22 cellular contexts compared by ENCODE assay signal in the genomic region with DNA sequence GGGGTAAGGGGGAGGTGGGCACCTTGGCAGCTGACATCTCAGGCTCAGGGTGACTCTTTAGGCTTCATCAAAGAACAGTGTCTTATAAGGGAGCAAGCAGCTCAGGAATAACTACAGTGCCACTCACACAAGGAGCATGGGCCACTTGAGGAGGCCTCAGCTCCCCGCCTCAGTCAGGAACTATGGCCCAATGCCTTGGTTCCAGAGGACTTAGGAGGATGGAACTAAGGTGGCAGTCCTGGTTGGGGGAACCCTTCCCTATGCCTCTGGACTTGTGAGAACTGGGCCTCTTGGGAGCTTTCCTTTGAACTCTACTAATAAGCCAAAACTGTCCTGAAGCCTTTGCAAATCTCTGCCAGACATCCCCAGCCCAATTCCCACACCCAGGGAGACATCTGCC.
DNase-seq lines count a peak whose midpoint lies in the region; ATAC-seq and TF ChIP-seq lines count a peak whose summit lies in the region.
"Had no signal": no experiment of that assay in that cellular context is flagged by ENCODE, and none has a peak within 500 bp of the region (broad histone marks: within the 10 kb centered on the region; RNA-seq: fewer than 3 reads in every experiment).

No MANE protein-coding gene starts in this region.

- no peaks in the 10 kb centered on the region; the same call in 1 of the 2 replicates for H3K9me3 ChIP-seq in IMR-90 (ENCODE audit: control insufficient read depth, insufficient read depth, low read length)
- H3K9me3 ChIP-seq in esophagus muscularis mucosa = no peaks in the 10 kb centered on the region
- no peaks in the 10 kb centered on the region for H3K9me3 ChIP-seq in muscle layer of colon (ENCODE audit: low read length)
- H3K9me3 ChIP-seq in thyroid gland = no peaks in the 10 kb centered on the region

- H3K79me1 ChIP-seq in IMR-90 (ENCODE audit: low read depth in 1 of 2, low read length in 2 of 2) = no peaks in the 10 kb centered on the region

- no peak for DNase-seq in IMR-90
- peak; percentile 12 for DNase-seq in esophagus muscularis mucosa (ENCODE audit: extremely low spot score)
- DNase-seq in thyroid gland = peak; percentile 17 to 45
- no peak for DNase-seq in NK-92 treated with Interleukin-12 subunit alpha and Interleukin-12 subunit beta, amount 100 ng/mL, for 24 hours (lab: John Stamatoyannopoulos, UW)
- DNase-seq in foreskin keratinocyte = no peak
- DNase-seq in HCEC 1CT = no peak
- DNase-seq: activated CD4-positive, alpha-beta memory T cell treated with anti-CD3 and anti-CD28 coated beads for 36 hours; activated effector memory CD4-positive, alpha-beta T cell treated with Interleukin-2 at 50 U/mL for 16 hours; activated naive CD8-positive, alpha-beta T cell treated with anti-CD3 and anti-CD28 coated beads, Interleukin-2, amount 10 ng/mL, durations not matched to agents 7 days and 5 days; CD8-positive, alpha-beta T cell; effector CD8-positive, alpha-beta T cell; hippocampal formation; immature natural killer cell; NCI-H1105 treated with DMSO at 0.1 percent for 48 hours; NCI-H2029 treated with DMSO at 0.1 percent for 48 hours; nucleus accumbens; OCI-M1; stimulated activated CD4-positive, alpha-beta T cell treated with anti-CD3 and anti-CD28 coated beads, Interleukin-12 subunit alpha, Interleukin-12 subunit beta, amount 100 ng/mL, for 4 hours; stimulated activated CD4-positive, alpha-beta T cell treated with anti-CD3 and anti-CD28 coated beads, Interleukin-4, amount 100 ng/mL, for 24 hours; stimulated activated naive CD4-positive, alpha-beta T cell had no signal

- peak overlapping the region; percentile 80 for H2BK120ac ChIP-seq in IMR-90 (ENCODE audit: low read depth, low read length)

- in situ Hi-C loops in IMR-90 (cut with MboI; ENCODE audit: low sequenced_read_pairs) = no loop called here

- 0 out of 2 replicates have a peak, but pooled peaks cover 6% of the 10 kb centered on the region for H3K9me1 ChIP-seq in IMR-90 (ENCODE audit: insufficient read depth, low read length)

- no peaks in the 10 kb centered on the region for H3K36me3 ChIP-seq in IMR-90 (ENCODE audit: control insufficient read depth, insufficient read depth, low read length)
- H3K36me3 ChIP-seq in esophagus muscularis mucosa = no peaks in the 10 kb centered on the region
- H3K36me3 ChIP-seq in muscle layer of colon (ENCODE audit: insufficient read depth, low read length) = no peaks in the 10 kb centered on the region
- H3K36me3 ChIP-seq in thyroid gland = no peaks in the 10 kb centered on the region

- peak overlapping the region; percentile 83 for H2BK20ac ChIP-seq in IMR-90 (ENCODE audit: low read depth, low read length)

- peak overlapping the region; percentile 72 for H2AFZ ChIP-seq in IMR-90 (replicated peaks; ENCODE audit: low read length, poor library complexity)

- H3K27ac ChIP-seq in IMR-90 (ENCODE audit: insufficient read depth, low read length) = peak overlapping the region; percentile 39; the same call in 1 of the 2 replicates
- peak overlapping the region; percentile 54 to 57 (median 55) for H3K27ac ChIP-seq in esophagus muscularis mucosa (replicated peaks in 1 of 4)
- H3K27ac ChIP-seq in muscle layer of colon (ENCODE audit: low read depth, low read length) = peak overlapping the region; percentile 17
- H3K27ac ChIP-seq in thyroid gland = peak overlapping the region; percentile 53 to 73 (median 62)
- H3K27ac ChIP-seq in foreskin keratinocyte = no peak overlapping the region

- no peak overlapping the region for H2BK15ac ChIP-seq in IMR-90 (ENCODE audit: low read depth, low read length)

- no peak overlapping the region for H3K14ac ChIP-seq in IMR-90 (replicated peaks; ENCODE audit: low read depth, low read length)

- no CpG with 5 or more reads among the region's 1 CpG for WGBS in IMR-90 (ENCODE audit: extremely low coverage in 2 of 2, insufficient read length in 1 of 2), 2 experiments
- WGBS in esophagus muscularis mucosa = no CpG with 5 or more reads among the region's 1 CpG
- WGBS in thyroid gland, 2 donors = no CpG with 5 or more reads among the region's 1 CpG

- H4K5ac ChIP-seq in IMR-90 (ENCODE audit: low read depth, low read length) = peak overlapping the region; percentile 28

- BruUV-seq in IMR-90 (replicated peaks; lab: Mats Ljungman, UMichigan) = no TSS peak

- intact Hi-C loops in IMR-90 (cut with micrococcal nuclease) (no loop called here), esophagus muscularis mucosa (cut with DNase I) (no loop called here), thyroid gland (cut with DNase I) (no loop called here)

- H3K23ac ChIP-seq in IMR-90 (ENCODE audit: low read depth, low read length) = peak overlapping the region; percentile 34; the same call in 1 of the 2 replicates

- TF ChIP-seq POLR2A in IMR-90 (IDR thresholded peaks at IDR 0.05; ENCODE audit: low read depth, low read length) = no peak
- TF ChIP-seq POLR2A in esophagus muscularis mucosa (IDR thresholded peaks at IDR 0.05; ENCODE audit: low read depth) = no peak
- TF ChIP-seq POLR2A in thyroid gland (IDR thresholded peaks at IDR 0.05) = no peak

- H3K4ac ChIP-seq in IMR-90 (ENCODE audit: low read depth, low read length) = peak overlapping the region; percentile 73

- H3K4me1 ChIP-seq in IMR-90 (ENCODE audit: control insufficient read depth, insufficient read depth, low read length) (peaks cover 10% of the 10 kb centered on the region), esophagus muscularis mucosa (peaks cover 7 to 23% (median 19%) of the 10 kb centered on the region in 4 donors), muscle layer of colon (ENCODE audit: insufficient read depth, low read length) (peaks cover 15% of the 10 kb centered on the region), thyroid gland (peaks cover 12 to 22% of the 10 kb centered on the region in 2 donors), foreskin keratinocyte (no peaks in the 10 kb centered on the region)

- H4K8ac ChIP-seq in IMR-90 (ENCODE audit: low read depth in 2 of 2, low read length in 2 of 2) = peak overlapping the region in 1 of 2 experiments; percentile 60; a peak in 2 of 4 replicates

- TF ChIP-seq CTCF in IMR-90 (conservative IDR thresholded peaks at IDR 0.05; ENCODE audit: low read depth, low read length) (no peak), esophagus muscularis mucosa (IDR thresholded peaks at IDR 0.05) (no peak), thyroid gland (IDR thresholded peaks at IDR 0.05) (no peak), foreskin keratinocyte (conservative IDR thresholded peaks at IDR 0.05) (no peak)

- H2AK5ac ChIP-seq in IMR-90 (ENCODE audit: low read depth, low read length) = peak overlapping the region; percentile 35; the same call in 1 of the 2 replicates

- H3K9ac ChIP-seq in IMR-90 (ENCODE audit: low read depth, low read length) = no peak overlapping the region
- H3K9ac ChIP-seq in muscle layer of colon (ENCODE audit: low read length) = no peak overlapping the region

- POLR2A ChIA-PET in IMR-90 (lab: Charles Lee; ENCODE audit: unreplicated experiment) = no interaction called here

- dilution Hi-C loops in IMR-90 (cut with HindIII; ENCODE audit: low sequenced_read_pairs, unreplicated experiment) = no loop called here

- CTCF ChIA-PET in IMR-90 (lab: Yijun Ruan, JAX) = no interaction called here

- no peaks in the 10 kb centered on the region for H4K20me1 ChIP-seq in IMR-90 (ENCODE audit: insufficient read depth, low read length)

- no peak overlapping the region for H3K4me3 ChIP-seq in IMR-90 (ENCODE audit: insufficient read depth, low read depth, low read length)
- no peak overlapping the region for H3K4me3 ChIP-seq in esophagus muscularis mucosa
- no peak overlapping the region for H3K4me3 ChIP-seq in muscle layer of colon (ENCODE audit: low read depth in 1 of 2, low read length in 2 of 2)
- no peak overlapping the region for H3K4me3 ChIP-seq in thyroid gland (replicated peaks in 1 of 3)

- H3K27me3 ChIP-seq in IMR-90 (ENCODE audit: control insufficient read depth, insufficient read depth, low read length) (peaks cover 8% of the 10 kb centered on the region; the same call in 1 of the 2 replicates), esophagus muscularis mucosa (no peaks in the 10 kb centered on the region), muscle layer of colon (ENCODE audit: control insufficient read depth in 1 of 2, insufficient read depth in 2 of 2, low read length in 2 of 2) (peaks cover 4 to 9% of the 10 kb centered on the region in 2 donors), thyroid gland (no peaks in the 10 kb centered on the region), foreskin keratinocyte (no peaks in the 10 kb centered on the region)

- no peak for TF ChIP-seq RAD21 in IMR-90 (IDR thresholded peaks at IDR 0.05; ENCODE audit: low read length)

- no peak overlapping the region for H3K4me2 ChIP-seq in IMR-90 (ENCODE audit: low read depth, low read length)

- peak; percentile 30; the same call in 1 of the 2 replicates for ATAC-seq in IMR-90 (ENCODE audit: low read depth)
- no peak for ATAC-seq in foreskin keratinocyte
- ATAC-seq: activated CD4-positive, CD25-positive, alpha-beta regulatory T cell treated with anti-CD3 and anti-CD28 coated beads, Interleukin-2, amount 50 U/mL, for 24 hours; CD8-positive, alpha-beta T cell had no signal

- H2BK5ac ChIP-seq in IMR-90 (ENCODE audit: low read depth, low read length, poor library complexity, severe bottlenecking) = peak overlapping the region; percentile 49

- no peak overlapping the region for H3K56ac ChIP-seq in IMR-90 (ENCODE audit: extremely low read depth, insufficient read depth, low read length)

- TF ChIP-seq EP300 in esophagus muscularis mucosa (IDR thresholded peaks at IDR 0.05) = no peak

- peak overlapping the region; percentile 49; the same call in 1 of the 2 replicates for H4K91ac ChIP-seq in IMR-90 (ENCODE audit: insufficient read depth, low read depth, low read length)

- H2AK9ac ChIP-seq in IMR-90 (replicated peaks; ENCODE audit: low read depth, low read length, poor library complexity) = peak overlapping the region; percentile 76

- peak overlapping the region; percentile 39; the same call in 1 of the 2 replicates for H3K18ac ChIP-seq in IMR-90 (ENCODE audit: low read depth, low read length)

TF ChIP-seq in IMR-90, 13 proteins besides CTCF, POLR2A, EP300 and RAD21 (continues in another document):
- TF ChIP-seq MXI1 (IDR thresholded peaks at IDR 0.05; ENCODE audit: borderline replicate concordance, low read depth, low read length) = no peak
- TF ChIP-seq CEBPB (IDR thresholded peaks at IDR 0.05; ENCODE audit: low read depth, low read length) = no peak
- TF ChIP-seq MAFK (IDR thresholded peaks at IDR 0.05; ENCODE audit: low read depth, low read length) = no peak
- TF ChIP-seq, protein P1, sequence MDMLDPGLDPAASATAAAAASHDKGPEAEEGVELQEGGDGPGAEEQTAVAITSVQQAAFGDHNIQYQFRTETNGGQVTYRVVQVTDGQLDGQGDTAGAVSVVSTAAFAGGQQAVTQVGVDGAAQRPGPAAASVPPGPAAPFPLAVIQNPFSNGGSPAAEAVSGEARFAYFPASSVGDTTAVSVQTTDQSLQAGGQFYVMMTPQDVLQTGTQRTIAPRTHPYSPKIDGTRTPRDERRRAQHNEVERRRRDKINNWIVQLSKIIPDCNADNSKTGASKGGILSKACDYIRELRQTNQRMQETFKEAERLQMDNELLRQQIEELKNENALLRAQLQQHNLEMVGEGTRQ (IDR thresholded peaks at IDR 0.05; ENCODE audit: low read depth, low read length) = no peak
- no peak for TF ChIP-seq SMC3 (IDR thresholded peaks at IDR 0.05; ENCODE audit: low read depth, low read length)
- no peak for TF ChIP-seq FOS (IDR thresholded peaks at IDR 0.05; ENCODE audit: low read depth, low read length)

Comparison
In these comparisons a context has a peak if more than half of its experiments do, and no peak if none do; other contexts are left out.
1. DNase-seq: peak in esophagus muscularis mucosa (single experiment) and thyroid gland (2 of 2); none in IMR-90 (single experiment), NK-92 treated with Interleukin-12 subunit alpha and Interleukin-12 subunit beta, amount 100 ng/mL, for 24 hours (single experiment), foreskin keratinocyte (0 of 2) and HCEC 1CT (single experiment).